In genomic region chr17:35684046-35684802, GRCh38 we compare ENCODE assay signal across 17 cellular contexts. TPM values are rescaled to one million over a fixed set of nuclear protein-coding genes. Genes with fewer than 3 reads are reported as not detected.
DNase-seq lines count a peak whose midpoint lies in the region; ATAC-seq and TF ChIP-seq lines count a peak whose summit lies in the region.
"Had no signal": no experiment of that assay in that cellular context is flagged by ENCODE, and none has a peak within 500 bp of the region (broad histone marks: within the 10 kb centered on the region; RNA-seq: fewer than 3 reads in every experiment).

No MANE protein-coding gene starts in this region.

- no peak overlapping the region for H3K4me3 ChIP-seq in breast epithelium
- H3K4me3 ChIP-seq: right atrium auricular region, thoracic aorta had no signal

- POLR2A ChIA-PET in MCF 10A (lab: Yijun Ruan, JAX), result interaction anchor here (0.7 kb wide), 1 partner anchor 8 kb away, joined by 3 read pairs; no protein-coding TSS in a partner anchor

- intact Hi-C loops in MCF 10A (cut with micrococcal nuclease), result no loop called here
- intact Hi-C loops in breast epithelium (cut with DNase I; ENCODE audit: low total_unique reads), result no loop called here

- no peaks in the 10 kb centered on the region for H3K27me3 Mint-ChIP-seq in MCF 10A (ENCODE audit: insufficient read depth, unreplicated experiment)

- H3K27me3 ChIP-seq in breast epithelium (no peaks in the 10 kb centered on the region), foreskin keratinocyte (no peaks in the 10 kb centered on the region)
- H3K27me3 ChIP-seq: right atrium auricular region had no signal

- TF ChIP-seq CTCF in MCF 10A (IDR thresholded peaks at IDR 0.05; ENCODE audit: unreplicated experiment) (no peak), breast epithelium (IDR thresholded peaks at IDR 0.05) (no peak), foreskin keratinocyte (conservative IDR thresholded peaks at IDR 0.05) (no peak)

- H3K27ac ChIP-seq in breast epithelium, result no peak overlapping the region
- H3K27ac ChIP-seq in foreskin keratinocyte, result no peak overlapping the region
- H3K27ac ChIP-seq: right atrium auricular region had no signal

- H3K9me3 ChIP-seq in breast epithelium, result no peaks in the 10 kb centered on the region
- H3K9me3 ChIP-seq: right atrium auricular region, thoracic aorta had no signal

- peak; percentile 9 for DNase-seq in MCF 10A (ENCODE audit: unreplicated experiment)
- DNase-seq in breast epithelium (ENCODE audit: low spot score in 2 of 2), result no peak
- DNase-seq in astrocyte of the hippocampus (ENCODE audit: low read depth, low spot score), result peak; percentile 88
- peak; percentile 44 to 61 for DNase-seq in foreskin keratinocyte
- DNase-seq in putamen (ENCODE audit: low spot score), result no peak
- no peak for DNase-seq in germinal center (ENCODE audit: low spot score)
- no peak for DNase-seq in COR-L47 (lab: John Stamatoyannopoulos, UW)
- no peak for DNase-seq in globus pallidus (ENCODE audit: low spot score)
- DNase-seq: 8988T; activated CD4-positive, alpha-beta T cell treated with anti-CD3 and anti-CD28 coated beads, Interleukin-2, amount 50 U/mL, for 4 hours; activated gamma-delta T cell treated with Interleukin-2 at 50 U/mL for 16 hours; cerebellar nuclear complex; DMS79 treated with DMSO at 0.1 percent for 48 hours; NCI-H1694 had no signal

- peaks cover 4% of the 10 kb centered on the region for H3K4me1 Mint-ChIP-seq in MCF 10A (ENCODE audit: insufficient read depth, unreplicated experiment)
- H3K4me1 Mint-ChIP-seq: mesothelial cell of epicardium had no signal

- no peak overlapping the region for H3K27ac Mint-ChIP-seq in MCF 10A (ENCODE audit: low read depth, unreplicated experiment)
- H3K27ac Mint-ChIP-seq: mesothelial cell of epicardium had no signal

- CTCF ChIA-PET in MCF 10A (lab: Yijun Ruan, JAX), result interaction anchor here (0.6 to 1.4 kb wide), 3 partner anchors 47 to 1878 kb away, joined by 3 to 4 read pairs (median 4); no protein-coding TSS in a partner anchor

- H3K36me3 ChIP-seq in breast epithelium, result no peaks in the 10 kb centered on the region

- TF ChIP-seq POLR2A in breast epithelium (IDR thresholded peaks at IDR 0.05), result no peak

- no peaks in the 10 kb centered on the region for H3K9me3 Mint-ChIP-seq in MCF 10A (ENCODE audit: unreplicated experiment)
- H3K9me3 Mint-ChIP-seq: mesothelial cell of epicardium had no signal

- H3K4me1 ChIP-seq in breast epithelium, result no peaks in the 10 kb centered on the region
- H3K4me1 ChIP-seq in foreskin keratinocyte, result no peaks in the 10 kb centered on the region
- H3K4me1 ChIP-seq: right atrium auricular region had no signal

- H3K36me3 Mint-ChIP-seq in MCF 10A (ENCODE audit: insufficient read depth, unreplicated experiment), result peaks cover 65% of the 10 kb centered on the region

- peak; percentile 56 for ATAC-seq in foreskin keratinocyte

- BruUV-seq in MCF 10A (replicated peaks; lab: Mats Ljungman, UMichigan), result no TSS peak

- no peak overlapping the region for H3K4me3 Mint-ChIP-seq in MCF 10A (ENCODE audit: unreplicated experiment)
- H3K4me3 Mint-ChIP-seq: mesothelial cell of epicardium had no signal

RNA-seq across cellular contexts. Expression of gene RASL10B, which starts 47.2 kb away (rescaled TPM):
- total RNA-seq in MCF 10A (2022) (0.09 and 0.10 TPM in 2 replicates), breast epithelium (10 to 100 TPM in 2 of 3 donors, 1 to 10 TPM in 1; 5.9 to 27.8 (median 11.1) TPM), foreskin keratinocyte (0.17 and 0.21 TPM in 2 replicates)
- 0.11 and 0.29 TPM in 2 replicates for polyA plus RNA-seq in foreskin keratinocyte

Comparison
In these comparisons a context has a peak if more than half of its experiments do, and no peak if none do; other contexts are left out.
1. DNase-seq: peak in MCF 10A (single experiment), astrocyte of the hippocampus (single experiment) and foreskin keratinocyte (2 of 2); none in breast epithelium (0 of 2), putamen (single experiment), germinal center (single experiment), COR-L47 (single experiment) and globus pallidus (single experiment).